Comparison of ENCODE assay signal across 1 cellular context in the genomic region with DNA sequence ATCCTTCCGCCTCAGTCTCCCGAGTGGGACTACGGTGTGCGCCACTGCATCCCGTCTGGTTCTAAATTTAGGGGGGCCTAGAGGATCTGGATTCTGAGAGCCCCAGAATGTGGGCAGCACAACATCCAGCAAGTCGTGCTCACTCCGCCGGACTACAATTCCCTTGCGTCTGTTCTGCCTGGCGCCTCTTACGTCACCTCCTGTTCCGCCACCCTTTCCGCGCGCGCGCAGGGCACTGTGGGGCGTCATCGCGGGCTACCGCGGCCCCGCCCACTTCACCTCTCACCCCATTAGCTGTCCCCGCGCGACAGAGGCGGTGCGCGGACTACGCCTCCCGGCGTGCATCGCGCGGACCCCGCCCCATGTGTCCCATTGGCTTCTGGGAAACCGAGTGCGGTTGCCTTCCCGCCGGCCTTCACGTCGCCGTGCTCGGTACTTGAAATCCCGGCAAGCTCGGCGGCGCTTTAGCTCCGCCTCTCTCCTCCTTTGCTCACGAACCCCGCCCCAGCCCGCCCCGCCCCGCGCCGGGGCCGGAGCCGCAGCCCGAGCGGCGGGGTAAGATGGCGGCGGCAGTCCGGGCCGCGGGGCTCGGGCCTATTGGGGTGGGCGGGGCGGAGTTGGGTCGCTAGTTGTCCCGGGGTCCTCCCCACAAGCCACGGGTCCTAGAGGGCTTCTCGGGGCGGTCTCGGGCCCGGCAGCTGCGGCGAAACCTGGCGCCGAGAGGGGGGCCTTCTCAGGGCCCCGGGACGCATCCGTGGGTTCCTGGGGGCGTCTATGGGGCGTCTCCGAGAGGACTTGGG.
TF ChIP-seq lines count a peak whose summit lies in the region.

A gene with protein sequence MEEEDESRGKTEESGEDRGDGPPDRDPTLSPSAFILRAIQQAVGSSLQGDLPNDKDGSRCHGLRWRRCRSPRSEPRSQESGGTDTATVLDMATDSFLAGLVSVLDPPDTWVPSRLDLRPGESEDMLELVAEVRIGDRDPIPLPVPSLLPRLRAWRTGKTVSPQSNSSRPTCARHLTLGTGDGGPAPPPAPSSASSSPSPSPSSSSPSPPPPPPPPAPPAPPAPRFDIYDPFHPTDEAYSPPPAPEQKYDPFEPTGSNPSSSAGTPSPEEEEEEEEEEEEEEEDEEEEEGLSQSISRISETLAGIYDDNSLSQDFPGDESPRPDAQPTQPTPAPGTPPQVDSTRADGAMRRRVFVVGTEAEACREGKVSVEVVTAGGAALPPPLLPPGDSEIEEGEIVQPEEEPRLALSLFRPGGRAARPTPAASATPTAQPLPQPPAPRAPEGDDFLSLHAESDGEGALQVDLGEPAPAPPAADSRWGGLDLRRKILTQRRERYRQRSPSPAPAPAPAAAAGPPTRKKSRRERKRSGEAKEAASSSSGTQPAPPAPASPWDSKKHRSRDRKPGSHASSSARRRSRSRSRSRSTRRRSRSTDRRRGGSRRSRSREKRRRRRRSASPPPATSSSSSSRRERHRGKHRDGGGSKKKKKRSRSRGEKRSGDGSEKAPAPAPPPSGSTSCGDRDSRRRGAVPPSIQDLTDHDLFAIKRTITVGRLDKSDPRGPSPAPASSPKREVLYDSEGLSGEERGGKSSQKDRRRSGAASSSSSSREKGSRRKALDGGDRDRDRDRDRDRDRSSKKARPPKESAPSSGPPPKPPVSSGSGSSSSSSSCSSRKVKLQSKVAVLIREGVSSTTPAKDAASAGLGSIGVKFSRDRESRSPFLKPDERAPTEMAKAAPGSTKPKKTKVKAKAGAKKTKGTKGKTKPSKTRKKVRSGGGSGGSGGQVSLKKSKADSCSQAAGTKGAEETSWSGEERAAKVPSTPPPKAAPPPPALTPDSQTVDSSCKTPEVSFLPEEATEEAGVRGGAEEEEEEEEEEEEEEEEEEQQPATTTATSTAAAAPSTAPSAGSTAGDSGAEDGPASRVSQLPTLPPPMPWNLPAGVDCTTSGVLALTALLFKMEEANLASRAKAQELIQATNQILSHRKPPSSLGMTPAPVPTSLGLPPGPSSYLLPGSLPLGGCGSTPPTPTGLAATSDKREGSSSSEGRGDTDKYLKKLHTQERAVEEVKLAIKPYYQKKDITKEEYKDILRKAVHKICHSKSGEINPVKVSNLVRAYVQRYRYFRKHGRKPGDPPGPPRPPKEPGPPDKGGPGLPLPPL (plus strand): TSS at position 522 of the 800 bp plus-strand sequence. CDS start 2,818 bp downstream, outside the sequence.

TF ChIP-seq in K562, 482 proteins besides CTCF, POLR2A, EP300 and RAD21 (continued from another document and continues in another):
- TF ChIP-seq ZNF24 (IDR thresholded peaks at IDR 0.05) (no peak), ZNF263 (CRISPR knock-in tag; IDR thresholded peaks at IDR 0.05; ENCODE audit: borderline replicate concordance) (no peak), POLR2G (IDR thresholded peaks at IDR 0.05; ENCODE audit: low read depth, low read length) (peak; percentile 90), NR2C1 (IDR thresholded peaks at IDR 0.05) (peak; percentile 98), NR2C1 (tag; IDR thresholded peaks at IDR 0.05) (peak; percentile 99), FOXJ2 (tag; IDR thresholded peaks at IDR 0.05) (peak; percentile 82), E2F3 (CRISPR knock-in tag; IDR thresholded peaks at IDR 0.05) (peak; percentile 79; the same call in 1 of the 2 replicates), ZNF140 (CRISPR knock-in tag; IDR thresholded peaks at IDR 0.05) (no peak), CHD2 (IDR thresholded peaks at IDR 0.05; ENCODE audit: low read depth, low read length) (peak; percentile 78), KDM5B (IDR thresholded peaks at IDR 0.05; ENCODE audit: insufficient replicate concordance, low read depth, low read length) (peak; percentile 74), FOXP1 (CRISPR knock-in tag; IDR thresholded peaks at IDR 0.05) (no peak), BRCA1 (IDR thresholded peaks at IDR 0.05) (no peak), BRCA1 (CRISPR knock-in tag; IDR thresholded peaks at IDR 0.05) (no peak), ZNF707 (CRISPR knock-in tag; conservative IDR thresholded peaks at IDR 0.05) (no peak), HMGN3 (IDR thresholded peaks at IDR 0.05; ENCODE audit: borderline replicate concordance, extremely low read depth, insufficient read length, low read depth, low read length) (peak; percentile 91), SP1 (CRISPR knock-in tag; IDR thresholded peaks at IDR 0.05) (peak; percentile 100), CBX3 (IDR thresholded peaks at IDR 0.05; ENCODE audit: borderline replicate concordance in 1 of 2, low read length in 2 of 2) (no peak), HCFC1 (IDR thresholded peaks at IDR 0.05; ENCODE audit: low read depth, low read length) (peak; percentile 98), ZBTB17 (CRISPR knock-in tag; IDR thresholded peaks at IDR 0.05) (peak; percentile 51; the same call in 1 of the 2 replicates), TOE1 (IDR thresholded peaks at IDR 0.05; ENCODE audit: borderline replicate concordance) (no peak), TOE1 (CRISPR knock-in tag; IDR thresholded peaks at IDR 0.05; ENCODE audit: borderline replicate concordance, low read depth) (peak; percentile 85; the same call in 1 of the 2 replicates), ZNF589 (CRISPR knock-in tag; IDR thresholded peaks at IDR 0.05; ENCODE audit: low read depth) (0 out of 2 replicates have a peak, but pooled peaks have one; percentile 21), MBD2 (IDR thresholded peaks at IDR 0.05; ENCODE audit: borderline replicate concordance, low read depth) (peak; percentile 96), TBL1XR1 (IDR thresholded peaks at IDR 0.05; ENCODE audit: low read length in 2 of 2) (0 out of 4 replicates have a peak, but pooled peaks of 1 of the 2 experiments have one; percentile 62), KLF1 (tag; IDR thresholded peaks at IDR 0.05) (peak; percentile 85), BRF1 (IDR thresholded peaks at IDR 0.05; ENCODE audit: borderline replicate concordance, extremely low read depth, insufficient read length) (no peak), TAF9B (IDR thresholded peaks at IDR 0.05; ENCODE audit: partially characterized antibody) (peak; percentile 28), MEIS2 (IDR thresholded peaks at IDR 0.05; ENCODE audit: partially characterized antibody) (peak; percentile 73), ARHGAP35 (IDR thresholded peaks at IDR 0.05; ENCODE audit: partially characterized antibody) (no peak), ZNF253 (CRISPR knock-in tag; conservative IDR thresholded peaks at IDR 0.05) (no peak), ZNF699 (CRISPR knock-in tag; IDR thresholded peaks at IDR 0.05; ENCODE audit: insufficient replicate concordance) (no peak), MAFF (IDR thresholded peaks at IDR 0.05; ENCODE audit: low read length) (no peak), GABPB2 (CRISPR knock-in tag; conservative IDR thresholded peaks at IDR 0.05) (no peak), CREM (IDR thresholded peaks at IDR 0.05; ENCODE audit: low read depth) (peak; percentile 98), SMAD3 (CRISPR knock-in tag; conservative IDR thresholded peaks at IDR 0.05) (peak; percentile 65; the same call in 1 of the 2 replicates), TRIM28 (IDR thresholded peaks at IDR 0.05) (no peak), CREB1 (IDR thresholded peaks at IDR 0.05) (peak; percentile 96), CREB1 (CRISPR knock-in tag; IDR thresholded peaks at IDR 0.05) (peak; percentile 97)
- TF ChIP-seq, protein P1, sequence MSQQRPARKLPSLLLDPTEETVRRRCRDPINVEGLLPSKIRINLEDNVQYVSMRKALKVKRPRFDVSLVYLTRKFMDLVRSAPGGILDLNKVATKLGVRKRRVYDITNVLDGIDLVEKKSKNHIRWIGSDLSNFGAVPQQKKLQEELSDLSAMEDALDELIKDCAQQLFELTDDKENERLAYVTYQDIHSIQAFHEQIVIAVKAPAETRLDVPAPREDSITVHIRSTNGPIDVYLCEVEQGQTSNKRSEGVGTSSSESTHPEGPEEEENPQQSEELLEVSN (IDR thresholded peaks at IDR 0.05; ENCODE audit: borderline replicate concordance in 1 of 2, extremely low read depth in 1 of 2, insufficient read depth in 1 of 2, insufficient read length in 1 of 2, low read depth in 1 of 2, low read length in 1 of 2, poor library complexity in 1 of 2, severe bottlenecking in 1 of 2) = no peak
- TF ChIP-seq, protein P2, sequence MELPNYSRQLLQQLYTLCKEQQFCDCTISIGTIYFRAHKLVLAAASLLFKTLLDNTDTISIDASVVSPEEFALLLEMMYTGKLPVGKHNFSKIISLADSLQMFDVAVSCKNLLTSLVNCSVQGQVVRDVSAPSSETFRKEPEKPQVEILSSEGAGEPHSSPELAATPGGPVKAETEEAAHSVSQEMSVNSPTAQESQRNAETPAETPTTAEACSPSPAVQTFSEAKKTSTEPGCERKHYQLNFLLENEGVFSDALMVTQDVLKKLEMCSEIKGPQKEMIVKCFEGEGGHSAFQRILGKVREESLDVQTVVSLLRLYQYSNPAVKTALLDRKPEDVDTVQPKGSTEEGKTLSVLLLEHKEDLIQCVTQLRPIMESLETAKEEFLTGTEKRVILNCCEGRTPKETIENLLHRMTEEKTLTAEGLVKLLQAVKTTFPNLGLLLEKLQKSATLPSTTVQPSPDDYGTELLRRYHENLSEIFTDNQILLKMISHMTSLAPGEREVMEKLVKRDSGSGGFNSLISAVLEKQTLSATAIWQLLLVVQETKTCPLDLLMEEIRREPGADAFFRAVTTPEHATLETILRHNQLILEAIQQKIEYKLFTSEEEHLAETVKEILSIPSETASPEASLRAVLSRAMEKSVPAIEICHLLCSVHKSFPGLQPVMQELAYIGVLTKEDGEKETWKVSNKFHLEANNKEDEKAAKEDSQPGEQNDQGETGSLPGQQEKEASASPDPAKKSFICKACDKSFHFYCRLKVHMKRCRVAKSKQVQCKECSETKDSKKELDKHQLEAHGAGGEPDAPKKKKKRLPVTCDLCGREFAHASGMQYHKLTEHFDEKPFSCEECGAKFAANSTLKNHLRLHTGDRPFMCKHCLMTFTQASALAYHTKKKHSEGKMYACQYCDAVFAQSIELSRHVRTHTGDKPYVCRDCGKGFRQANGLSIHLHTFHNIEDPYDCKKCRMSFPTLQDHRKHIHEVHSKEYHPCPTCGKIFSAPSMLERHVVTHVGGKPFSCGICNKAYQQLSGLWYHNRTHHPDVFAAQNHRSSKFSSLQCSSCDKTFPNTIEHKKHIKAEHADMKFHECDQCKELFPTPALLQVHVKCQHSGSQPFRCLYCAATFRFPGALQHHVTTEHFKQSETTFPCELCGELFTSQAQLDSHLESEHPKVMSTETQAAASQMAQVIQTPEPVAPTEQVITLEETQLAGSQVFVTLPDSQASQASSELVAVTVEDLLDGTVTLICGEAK (IDR thresholded peaks at IDR 0.05) = peak; percentile 96
- TF ChIP-seq, protein P2 (CRISPR knock-in tag; IDR thresholded peaks at IDR 0.05) = no peak
- TF ChIP-seq, protein P3, sequence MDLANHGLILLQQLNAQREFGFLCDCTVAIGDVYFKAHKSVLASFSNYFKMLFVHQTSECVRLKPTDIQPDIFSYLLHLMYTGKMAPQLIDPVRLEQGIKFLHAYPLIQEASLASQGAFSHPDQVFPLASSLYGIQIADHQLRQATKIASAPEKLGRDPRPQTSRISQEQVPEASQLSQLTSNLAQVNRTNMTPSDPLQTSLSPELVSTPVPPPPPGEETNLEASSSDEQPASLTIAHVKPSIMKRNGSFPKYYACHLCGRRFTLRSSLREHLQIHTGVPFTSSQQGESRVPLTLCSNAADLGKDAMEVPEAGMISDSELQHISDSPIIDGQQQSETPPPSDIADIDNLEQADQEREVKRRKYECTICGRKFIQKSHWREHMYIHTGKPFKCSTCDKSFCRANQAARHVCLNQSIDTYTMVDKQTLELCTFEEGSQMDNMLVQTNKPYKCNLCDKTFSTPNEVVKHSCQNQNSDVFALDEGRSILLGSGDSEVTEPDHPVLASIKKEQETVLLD (IDR thresholded peaks at IDR 0.05) = 0 out of 2 replicates have a peak, but pooled peaks have one; percentile 34
- TF ChIP-seq, protein P4, sequence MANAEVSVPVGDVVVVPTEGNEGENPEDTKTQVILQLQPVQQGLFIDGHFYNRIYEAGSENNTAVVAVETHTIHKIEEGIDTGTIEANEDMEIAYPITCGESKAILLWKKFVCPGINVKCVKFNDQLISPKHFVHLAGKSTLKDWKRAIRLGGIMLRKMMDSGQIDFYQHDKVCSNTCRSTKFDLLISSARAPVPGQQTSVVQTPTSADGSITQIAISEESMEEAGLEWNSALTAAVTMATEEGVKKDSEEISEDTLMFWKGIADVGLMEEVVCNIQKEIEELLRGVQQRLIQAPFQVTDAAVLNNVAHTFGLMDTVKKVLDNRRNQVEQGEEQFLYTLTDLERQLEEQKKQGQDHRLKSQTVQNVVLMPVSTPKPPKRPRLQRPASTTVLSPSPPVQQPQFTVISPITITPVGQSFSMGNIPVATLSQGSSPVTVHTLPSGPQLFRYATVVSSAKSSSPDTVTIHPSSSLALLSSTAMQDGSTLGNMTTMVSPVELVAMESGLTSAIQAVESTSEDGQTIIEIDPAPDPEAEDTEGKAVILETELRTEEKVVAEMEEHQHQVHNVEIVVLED (CRISPR knock-in tag; IDR thresholded peaks at IDR 0.05) = peak; percentile 90
